ENCODE assay signal across 1 cellular context in genomic region chr11:12554122-12554521, GRCh38.
A peak's percentile ranks its signal among the peaks of the same experiment; 100 is the strongest.
TF ChIP-seq lines count a peak whose summit lies in the region.

No MANE protein-coding gene starts in this region.

TF ChIP-seq in H1, 55 proteins besides CTCF, POLR2A, EP300 and RAD21 (continued from another document):
- TF ChIP-seq MAX (IDR thresholded peaks at IDR 0.05) (no peak), RXRA (IDR thresholded peaks at IDR 0.05; ENCODE audit: insufficient read depth, low read depth, low read length) (no peak), MAFK (IDR thresholded peaks at IDR 0.05; ENCODE audit: low read depth, low read length) (no peak), JUN (IDR thresholded peaks at IDR 0.05; ENCODE audit: low read depth, low read length) (no peak), EGR1 (IDR thresholded peaks at IDR 0.05; ENCODE audit: borderline replicate concordance, low read depth, low read length) (no peak), PHF8 (conservative IDR thresholded peaks at IDR 0.05; ENCODE audit: low read depth, low read length) (no peak), KDM1A (IDR thresholded peaks at IDR 0.05; ENCODE audit: borderline replicate concordance, low read length) (0 out of 2 replicates have a peak, but pooled peaks have one; percentile 29)
